ENCODE assay signal across 14 cellular contexts in genomic region chr1:113534130-113534817, GRCh38.
DNase-seq lines count a peak whose midpoint lies in the region; ATAC-seq and TF ChIP-seq lines count a peak whose summit lies in the region.
"Had no signal": no experiment of that assay in that cellular context is flagged by ENCODE, and none has a peak within 500 bp of the region (broad histone marks: within the 10 kb centered on the region; RNA-seq: fewer than 3 reads in every experiment).

No MANE protein-coding gene starts in this region.

- no peak for TF ChIP-seq RAD21 in HCT116 (IDR thresholded peaks at IDR 0.05; ENCODE audit: low read depth)

- no peak for DNase-seq in HCT116 (ENCODE audit: low read depth, low spot score)
- DNase-seq in T1000 (lab: John Stamatoyannopoulos, UW), result peak; percentile 17
- DNase-seq in fibroblast of villous mesenchyme (ENCODE audit: low read depth), result peak; percentile 25
- peak; percentile 20 for DNase-seq in stromal cell of bone marrow (ENCODE audit: low read depth)
- no peak for DNase-seq in CD4-positive, alpha-beta T cell
- no peak for DNase-seq in HUDEP-2 (lab: John Stamatoyannopoulos, UW; ENCODE audit: unreplicated experiment in 76 of 76)
- DNase-seq: activated CD4-positive, alpha-beta memory T cell treated with anti-CD3 and anti-CD28 coated beads for 36 hours; DMS153; effector memory CD8-positive, alpha-beta T cell; immature natural killer cell; NCI-H524 treated with DMSO at 0.1 percent for 48 hours had no signal

- ATAC-seq in HCT116 (peak; percentile 36; the same call in 1 of the 2 replicates), GM21576 (IDR thresholded peaks at IDR 0.05; ENCODE audit: unreplicated experiment) (no peak)
- ATAC-seq in CD4-positive, alpha-beta T cell (ENCODE audit: poor library complexity), result no peak
- ATAC-seq: effector memory CD8-positive, alpha-beta T cell had no signal

- no peaks in the 10 kb centered on the region for H4K20me1 ChIP-seq in HCT116 (ENCODE audit: insufficient read depth)

- H3K9me3 Mint-ChIP-seq in CD4-positive, alpha-beta T cell, result no peaks in the 10 kb centered on the region
- H3K9me3 Mint-ChIP-seq: activated naive CD4-positive, alpha-beta T cell treated with anti-CD3 and anti-CD28 coated beads, Interleukin-2, amount 50 U/mL, for 24 hours; effector memory CD8-positive, alpha-beta T cell had no signal

- H3K27ac ChIP-seq in HCT116 (ENCODE audit: low read depth, low read length), result no peak overlapping the region
- no peak overlapping the region for H3K27ac ChIP-seq in CD4-positive, alpha-beta T cell (ENCODE audit: low read depth, low read length)
- H3K27ac ChIP-seq: suprapubic skin had no signal

- peaks cover 13% of the 10 kb centered on the region for H3K79me2 ChIP-seq in HCT116 (ENCODE audit: insufficient read depth, low read length)

- intact Hi-C loops in HCT116 (cut with micrococcal nuclease), result no loop called here
- intact Hi-C loops in CD4-positive, alpha-beta T cell (cut with DNase I, micrococcal nuclease), result no loop called here

- H2AFZ ChIP-seq in HCT116 (ENCODE audit: low read depth, low read length, poor library complexity, severe bottlenecking), result no peak overlapping the region

- no peak overlapping the region for H3K4me3 Mint-ChIP-seq in CD4-positive, alpha-beta T cell
- H3K4me3 Mint-ChIP-seq: activated CD4-positive, alpha-beta memory T cell treated with anti-CD3 and anti-CD28 coated beads for 36 hours; activated naive CD4-positive, alpha-beta T cell treated with anti-CD3 and anti-CD28 coated beads, Interleukin-2, amount 50 U/mL, for 24 hours; effector memory CD8-positive, alpha-beta T cell; immature natural killer cell had no signal

- no peaks in the 10 kb centered on the region for H3K36me3 Mint-ChIP-seq in CD4-positive, alpha-beta T cell (ENCODE audit: low read depth)
- H3K36me3 Mint-ChIP-seq: activated CD4-positive, alpha-beta memory T cell treated with anti-CD3 and anti-CD28 coated beads for 36 hours; immature natural killer cell had no signal

- no peak for TF ChIP-seq POLR2A in HCT116 (IDR thresholded peaks at IDR 0.05; ENCODE audit: borderline replicate concordance, extremely low read depth, insufficient read depth, insufficient read length)

- peak overlapping the region; percentile 20; the same call in 1 of the 2 replicates for H3K4me2 ChIP-seq in HCT116 (ENCODE audit: low read length)

- no TSS peak for BruUV-seq in HCT116 (replicated peaks; lab: Mats Ljungman, UMichigan)

- no peak overlapping the region for H3K27ac Mint-ChIP-seq in CD4-positive, alpha-beta T cell
- H3K27ac Mint-ChIP-seq: activated CD4-positive, alpha-beta memory T cell treated with anti-CD3 and anti-CD28 coated beads for 36 hours; activated naive CD4-positive, alpha-beta T cell treated with anti-CD3 and anti-CD28 coated beads, Interleukin-2, amount 50 U/mL, for 24 hours; effector memory CD8-positive, alpha-beta T cell; immature natural killer cell had no signal

- no peaks in the 10 kb centered on the region for H3K9me2 ChIP-seq in HCT116 (ENCODE audit: insufficient read depth)

- POLR2A ChIA-PET in HCT116 (lab: Charles Lee), result no interaction called here
- POLR2A ChIA-PET in CD4-positive, alpha-beta T cell (lab: Charles Lee), result no interaction called here

- H3K27me3 ChIP-seq in HCT116 (ENCODE audit: insufficient read depth, low read length), result no peaks in the 10 kb centered on the region
- no peaks in the 10 kb centered on the region for H3K27me3 ChIP-seq in CD4-positive, alpha-beta T cell (ENCODE audit: control insufficient read depth, insufficient read depth, low read length)
- H3K27me3 ChIP-seq: suprapubic skin had no signal

- H3K4me3 ChIP-seq in HCT116 (replicated peaks in 1 of 2; ENCODE audit: low read depth in 1 of 2, low read length in 2 of 2) (no peak overlapping the region), fibroblast of villous mesenchyme (ENCODE audit: low read depth, low read length) (no peak overlapping the region)
- H3K4me3 ChIP-seq: suprapubic skin had no signal

- RAD21 ChIA-PET in HCT116 (lab: Charles Lee; ENCODE audit: low non-redundant PET in 1 of 2, low total read pairs in 2 of 2, uncharacterized antibody in 2 of 2, unreplicated experiment in 2 of 2), result no interaction called here

- H3K36me3 ChIP-seq in HCT116 (ENCODE audit: control insufficient read depth in 1 of 2, insufficient read depth in 2 of 2, low read length in 2 of 2), result no peaks in the 10 kb centered on the region
- H3K36me3 ChIP-seq: suprapubic skin had no signal

- H3K27me3 Mint-ChIP-seq in CD4-positive, alpha-beta T cell, result no peaks in the 10 kb centered on the region
- H3K27me3 Mint-ChIP-seq: activated CD4-positive, alpha-beta memory T cell treated with anti-CD3 and anti-CD28 coated beads for 36 hours; activated naive CD4-positive, alpha-beta T cell treated with anti-CD3 and anti-CD28 coated beads, Interleukin-2, amount 50 U/mL, for 24 hours had no signal

- H3K9me3 ChIP-seq in HCT116 (ENCODE audit: control insufficient read depth in 1 of 2, insufficient read depth in 1 of 2, low read depth in 1 of 2, low read length in 2 of 2), result peaks cover 0 to 1% of the 10 kb centered on the region in 2 experiments; a peak in 1 of 4 replicates
- H3K9me3 ChIP-seq in CD4-positive, alpha-beta T cell (ENCODE audit: control insufficient read depth, low read length), result no peaks in the 10 kb centered on the region
- H3K9me3 ChIP-seq: suprapubic skin had no signal

- TF ChIP-seq CTCF in HCT116 (IDR thresholded peaks at IDR 0.05 in 2 of 3, conservative IDR thresholded peaks at IDR 0.05 in 1 of 3; ENCODE audit: borderline replicate concordance in 1 of 3, insufficient read depth in 1 of 3, low read depth in 2 of 3, low read length in 2 of 3) (no peak), fibroblast of villous mesenchyme (IDR thresholded peaks at IDR 0.05; ENCODE audit: insufficient read depth, low read depth, low read length) (no peak)
- no peak for TF ChIP-seq CTCF in CD4-positive, alpha-beta T cell (IDR thresholded peaks at IDR 0.05)

- CTCF ChIA-PET in HCT116 (lab: Charles Lee), result no interaction called here
- CTCF ChIA-PET in CD4-positive, alpha-beta T cell (lab: Charles Lee), result no interaction called here

- H3K9ac ChIP-seq in HCT116 (ENCODE audit: low read length), result no peak overlapping the region

- peaks cover 2 to 12% of the 10 kb centered on the region in 2 experiments; a peak in 2 of 4 replicates for H3K4me1 ChIP-seq in HCT116 (ENCODE audit: control insufficient read depth in 1 of 2, insufficient read depth in 2 of 2, low read length in 2 of 2)

- H3K4me1 Mint-ChIP-seq in CD4-positive, alpha-beta T cell (ENCODE audit: low read depth), result no peaks in the 10 kb centered on the region
- H3K4me1 Mint-ChIP-seq: activated naive CD4-positive, alpha-beta T cell treated with anti-CD3 and anti-CD28 coated beads, Interleukin-2, amount 50 U/mL, for 24 hours; immature natural killer cell had no signal

TF ChIP-seq in HCT116, 20 proteins besides CTCF, POLR2A, EP300 and RAD21:
- no peak for TF ChIP-seq JUND (IDR thresholded peaks at IDR 0.05)
- TF ChIP-seq FOSL1 (IDR thresholded peaks at IDR 0.05; ENCODE audit: low read depth), result no peak
- no peak for TF ChIP-seq SIN3A (IDR thresholded peaks at IDR 0.05; ENCODE audit: low read depth)
- no peak for TF ChIP-seq ATF3 (IDR thresholded peaks at IDR 0.05)
- no peak for TF ChIP-seq ELF1 (IDR thresholded peaks at IDR 0.05; ENCODE audit: borderline replicate concordance, low read depth)
- no peak for TF ChIP-seq SP1 (IDR thresholded peaks at IDR 0.05; ENCODE audit: low read depth)

Comparison
In these comparisons a context has a peak if more than half of its experiments do, and no peak if none do; other contexts are left out.
1. DNase-seq: peak in T1000 (single experiment), fibroblast of villous mesenchyme (single experiment) and stromal cell of bone marrow (single experiment); none in HCT116 (single experiment), CD4-positive, alpha-beta T cell (0 of 10) and HUDEP-2 (0 of 76).